ENCODE assay signal across 7 cellular contexts in the genomic region with DNA sequence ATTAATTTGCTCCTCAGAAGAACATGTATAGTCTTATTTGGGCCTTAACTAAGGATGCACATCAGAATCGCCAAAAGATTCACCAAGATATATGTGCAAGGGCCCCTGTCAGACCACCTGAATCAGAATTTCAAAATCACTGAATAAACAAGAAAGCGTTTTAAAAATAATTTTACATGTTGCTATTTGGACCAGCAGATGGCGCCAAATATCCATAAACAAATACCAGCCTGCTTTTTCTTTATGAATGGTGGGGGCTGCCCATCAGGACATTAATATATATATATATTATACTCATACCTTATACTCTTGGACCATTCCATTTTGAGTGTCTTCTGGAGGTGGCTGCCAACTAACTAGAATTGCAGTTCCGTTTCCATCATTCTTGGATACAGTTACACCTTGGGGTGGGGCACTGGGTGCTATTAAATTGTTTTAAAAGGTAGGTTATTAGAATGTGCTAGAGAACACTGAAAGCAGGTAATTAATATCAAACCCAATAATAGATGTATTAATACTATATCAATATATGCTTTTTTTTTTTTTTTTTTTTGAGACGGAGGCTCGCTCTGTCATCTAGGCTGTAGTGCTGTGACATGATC.
DNase-seq lines count a peak whose midpoint lies in the region; ATAC-seq and TF ChIP-seq lines count a peak whose summit lies in the region.

No MANE protein-coding gene starts in this region.

- CTCF ChIA-PET in RWPE1 (lab: Yijun Ruan, JAX): interaction anchor here (0.7 to 0.8 kb wide), 2 partner anchors 319 to 372 kb away, joined by 3 to 4 read pairs; no protein-coding TSS in a partner anchor
- CTCF ChIA-PET in activated CD8-positive, alpha-beta memory T cell treated with anti-CD3 and anti-CD28 coated beads, Interleukin-2, amount 10 ng/mL, durations not matched to agents 7 days and 5 days (lab: Charles Lee): no interaction called here

- peak; percentile 8 for DNase-seq in Caki2 (ENCODE audit: low read depth)
- peak; percentile 5 for DNase-seq in RWPE1 (ENCODE audit: low spot score)
- peak; percentile 18 for DNase-seq in fibroblast of gingiva (ENCODE audit: low read depth)
- DNase-seq in pulmonary artery endothelial cell (ENCODE audit: low read depth, low spot score): peak; percentile 8
- DNase-seq in activated CD8-positive, alpha-beta memory T cell treated with anti-CD3 and anti-CD28 coated beads, Interleukin-2, amount 10 ng/mL, durations not matched to agents 7 days and 5 days: no peak

- H3K9me3 Mint-ChIP-seq in activated CD8-positive, alpha-beta memory T cell treated with anti-CD3 and anti-CD28 coated beads, Interleukin-2, amount 10 ng/mL, durations not matched to agents 7 days and 5 days (ENCODE audit: low read depth): no peaks in the 10 kb centered on the region

- TF ChIP-seq CTCF in RWPE1 (conservative IDR thresholded peaks at IDR 0.05; ENCODE audit: low read depth): peak; percentile 56; the same call in 1 of the 2 replicates

- H3K27ac ChIP-seq in RWPE1: no peak overlapping the region

- H3K4me3 Mint-ChIP-seq in activated CD8-positive, alpha-beta memory T cell treated with anti-CD3 and anti-CD28 coated beads, Interleukin-2, amount 10 ng/mL, durations not matched to agents 7 days and 5 days: no peak overlapping the region

- no peaks in the 10 kb centered on the region for H3K4me1 Mint-ChIP-seq in activated CD8-positive, alpha-beta memory T cell treated with anti-CD3 and anti-CD28 coated beads, Interleukin-2, amount 10 ng/mL, durations not matched to agents 7 days and 5 days

- POLR2A ChIA-PET in RWPE1 (lab: Yijun Ruan, JAX; ENCODE audit: low non-redundant PET): no interaction called here

- peak; percentile 43 for ATAC-seq in GM19468 (IDR thresholded peaks at IDR 0.05; ENCODE audit: extremely low read depth, unreplicated experiment)
- no peak for ATAC-seq in GM21529 (IDR thresholded peaks at IDR 0.05; ENCODE audit: unreplicated experiment)
- ATAC-seq in activated CD8-positive, alpha-beta memory T cell treated with anti-CD3 and anti-CD28 coated beads, Interleukin-2, amount 10 ng/mL, durations not matched to agents 7 days and 5 days: no peak

- H3K36me3 Mint-ChIP-seq in activated CD8-positive, alpha-beta memory T cell treated with anti-CD3 and anti-CD28 coated beads, Interleukin-2, amount 10 ng/mL, durations not matched to agents 7 days and 5 days: no peaks in the 10 kb centered on the region

- H3K27ac Mint-ChIP-seq in activated CD8-positive, alpha-beta memory T cell treated with anti-CD3 and anti-CD28 coated beads, Interleukin-2, amount 10 ng/mL, durations not matched to agents 7 days and 5 days: no peak overlapping the region

- in situ Hi-C loops in Caki2 (cut with HindIII; ENCODE audit: low pct_unique_long_range_greater_than_20kb, low sequenced_read_pairs): no loop called here

- no peaks in the 10 kb centered on the region for H3K27me3 Mint-ChIP-seq in activated CD8-positive, alpha-beta memory T cell treated with anti-CD3 and anti-CD28 coated beads, Interleukin-2, amount 10 ng/mL, durations not matched to agents 7 days and 5 days
